30 cellular contexts compared by ENCODE assay signal in genomic region chr3:54850484-54851003, GRCh38.
"Had no signal": no experiment of that assay in that cellular context is flagged by ENCODE, and none has a peak within 500 bp of the region (broad histone marks: within the 10 kb centered on the region; RNA-seq: fewer than 3 reads in every experiment).

No MANE protein-coding gene starts in this region.

- H3K4me3 ChIP-seq: ascending aorta, breast epithelium, cardiac muscle cell, colonic mucosa, gastroesophageal sphincter, heart right ventricle had no signal

- H3K4me1 ChIP-seq: ascending aorta, breast epithelium, colonic mucosa had no signal

- H3K9me3 Mint-ChIP-seq: activated CD4-positive, alpha-beta memory T cell treated with anti-CD3 and anti-CD28 coated beads, Interleukin-2, amount 10 ng/mL, durations not matched to agents 7 days and 5 days; activated CD4-positive, alpha-beta T cell treated with anti-CD3 and anti-CD28 coated beads, Interleukin-2, amount 10 ng/mL, durations not matched to agents 7 days and 5 days; activated naive CD4-positive, alpha-beta T cell treated with anti-CD3 and anti-CD28 coated beads, Interleukin-2, amount 10 ng/mL, durations not matched to agents 7 days and 5 days; activated naive CD4-positive, alpha-beta T cell treated with anti-CD3 and anti-CD28 coated beads, Interleukin-2, amount 50 U/mL, for 72 hours; activated naive CD8-positive, alpha-beta T cell treated with anti-CD3 and anti-CD28 coated beads, Interleukin-2, amount 10 ng/mL, durations not matched to agents 7 days and 5 days; activated T-cell treated with anti-CD3 and anti-CD28 coated beads, Interleukin-2, amount 50 U/mL, for 24 hours; activated T-cell treated with anti-CD3 and anti-CD28 coated beads, Interleukin-2, amount 50 U/mL, for 72 hours; brain; endodermal cell; WTC11 had no signal

- H3K27me3 ChIP-seq: ascending aorta, breast epithelium, cardiac muscle cell, colonic mucosa, gastroesophageal sphincter, heart right ventricle had no signal

- H3K36me3 Mint-ChIP-seq: activated naive CD4-positive, alpha-beta T cell treated with anti-CD3 and anti-CD28 coated beads, Interleukin-2, amount 10 ng/mL, durations not matched to agents 7 days and 5 days; activated naive CD4-positive, alpha-beta T cell treated with anti-CD3 and anti-CD28 coated beads, Interleukin-2, amount 50 U/mL, for 72 hours; activated naive CD8-positive, alpha-beta T cell treated with anti-CD3 and anti-CD28 coated beads, Interleukin-2, amount 10 ng/mL, durations not matched to agents 7 days and 5 days; brain; WTC11 had no signal

- H3K4me1 Mint-ChIP-seq: activated CD4-positive, alpha-beta memory T cell treated with anti-CD3 and anti-CD28 coated beads, Interleukin-2, amount 10 ng/mL, durations not matched to agents 7 days and 5 days; activated CD4-positive, alpha-beta T cell treated with anti-CD3 and anti-CD28 coated beads, Interleukin-2, amount 10 ng/mL, durations not matched to agents 7 days and 5 days; activated naive CD4-positive, alpha-beta T cell treated with anti-CD3 and anti-CD28 coated beads, Interleukin-2, amount 10 ng/mL, durations not matched to agents 7 days and 5 days; activated naive CD8-positive, alpha-beta T cell treated with anti-CD3 and anti-CD28 coated beads, Interleukin-2, amount 10 ng/mL, durations not matched to agents 7 days and 5 days; endodermal cell had no signal

- H3K9me3 ChIP-seq: ascending aorta, breast epithelium, colonic mucosa, gastroesophageal sphincter, heart right ventricle had no signal

- ATAC-seq: activated naive CD4-positive, alpha-beta T cell treated with anti-CD3 and anti-CD28 coated beads, Interleukin-2, amount 50 U/mL, for 72 hours; activated T-cell treated with anti-CD3 and anti-CD28 coated beads, Interleukin-2, amount 50 U/mL, for 72 hours; esophagus mucosa; gastroesophageal sphincter; heart right ventricle; WTC11 had no signal

- H3K27ac ChIP-seq: ascending aorta, breast epithelium, cardiac muscle cell, colonic mucosa, gastroesophageal sphincter, heart right ventricle had no signal

- H3K4me3 Mint-ChIP-seq: activated CD4-positive, alpha-beta memory T cell treated with anti-CD3 and anti-CD28 coated beads, Interleukin-2, amount 10 ng/mL, durations not matched to agents 7 days and 5 days; activated CD4-positive, alpha-beta T cell treated with anti-CD3 and anti-CD28 coated beads, Interleukin-2, amount 10 ng/mL, durations not matched to agents 7 days and 5 days; activated naive CD4-positive, alpha-beta T cell treated with anti-CD3 and anti-CD28 coated beads, Interleukin-2, amount 10 ng/mL, durations not matched to agents 7 days and 5 days; activated naive CD8-positive, alpha-beta T cell treated with anti-CD3 and anti-CD28 coated beads, Interleukin-2, amount 10 ng/mL, durations not matched to agents 7 days and 5 days; activated T-cell treated with anti-CD3 and anti-CD28 coated beads, Interleukin-2, amount 50 U/mL, for 24 hours; activated T-cell treated with anti-CD3 and anti-CD28 coated beads, Interleukin-2, amount 50 U/mL, for 72 hours; brain; endodermal cell; WTC11 had no signal

- H3K36me3 ChIP-seq: ascending aorta, breast epithelium, cardiac muscle cell, colonic mucosa, gastroesophageal sphincter, heart right ventricle had no signal

- H3K27ac Mint-ChIP-seq: activated CD4-positive, alpha-beta memory T cell treated with anti-CD3 and anti-CD28 coated beads, Interleukin-2, amount 10 ng/mL, durations not matched to agents 7 days and 5 days; activated CD4-positive, alpha-beta T cell treated with anti-CD3 and anti-CD28 coated beads, Interleukin-2, amount 10 ng/mL, durations not matched to agents 7 days and 5 days; activated naive CD4-positive, alpha-beta T cell treated with anti-CD3 and anti-CD28 coated beads, Interleukin-2, amount 10 ng/mL, durations not matched to agents 7 days and 5 days; activated naive CD4-positive, alpha-beta T cell treated with anti-CD3 and anti-CD28 coated beads, Interleukin-2, amount 50 U/mL, for 72 hours; activated naive CD8-positive, alpha-beta T cell treated with anti-CD3 and anti-CD28 coated beads, Interleukin-2, amount 10 ng/mL, durations not matched to agents 7 days and 5 days; activated T-cell treated with anti-CD3 and anti-CD28 coated beads, Interleukin-2, amount 50 U/mL, for 24 hours; activated T-cell treated with anti-CD3 and anti-CD28 coated beads, Interleukin-2, amount 50 U/mL, for 72 hours; endodermal cell; WTC11 had no signal

- H3K27me3 Mint-ChIP-seq: activated CD4-positive, alpha-beta memory T cell treated with anti-CD3 and anti-CD28 coated beads, Interleukin-2, amount 10 ng/mL, durations not matched to agents 7 days and 5 days; activated CD4-positive, alpha-beta T cell treated with anti-CD3 and anti-CD28 coated beads, Interleukin-2, amount 10 ng/mL, durations not matched to agents 7 days and 5 days; activated naive CD4-positive, alpha-beta T cell treated with anti-CD3 and anti-CD28 coated beads, Interleukin-2, amount 10 ng/mL, durations not matched to agents 7 days and 5 days; activated naive CD8-positive, alpha-beta T cell treated with anti-CD3 and anti-CD28 coated beads, Interleukin-2, amount 10 ng/mL, durations not matched to agents 7 days and 5 days had no signal

- DNase-seq: activated CD4-positive, alpha-beta memory T cell treated with anti-CD3 and anti-CD28 coated beads, Interleukin-2, amount 10 ng/mL, durations not matched to agents 7 days and 5 days; activated CD4-positive, alpha-beta T cell treated with anti-CD3 and anti-CD28 coated beads for 1 hour; activated CD4-positive, alpha-beta T cell treated with anti-CD3 and anti-CD28 coated beads for 4 hours; activated CD4-positive, alpha-beta T cell treated with anti-CD3 and anti-CD28 coated beads, Interleukin-2, amount 10 ng/mL, durations not matched to agents 7 days and 5 days; activated CD4-positive, alpha-beta T cell treated with anti-CD3 and anti-CD28 coated beads, Interleukin-2, amount 50 U/mL, for 4 hours; activated CD8-positive, alpha-beta memory T cell treated with anti-CD3 and anti-CD28 coated beads, Interleukin-2, amount 50 U/mL, for 48 hours; activated gamma-delta T cell; activated naive CD4-positive, alpha-beta T cell; activated naive CD4-positive, alpha-beta T cell treated with anti-CD3 and anti-CD28 coated beads, Interleukin-2, amount 10 ng/mL, durations not matched to agents 7 days and 5 days; activated naive CD8-positive, alpha-beta T cell treated with anti-CD3 and anti-CD28 coated beads, Interleukin-2, amount 10 ng/mL, durations not matched to agents 7 days and 5 days; activated T-cell treated with anti-CD3 and anti-CD28 coated beads for 4 hours; activated T-cell treated with anti-CD3 and anti-CD28 coated beads, Interleukin-2, amount 50 U/mL, for 24 hours; activated T-cell treated with anti-CD3 and anti-CD28 coated beads, Interleukin-2, amount 50 U/mL, for 72 hours; central memory CD4-positive, alpha-beta T cell; cerebellar nuclear complex; colonic mucosa; effector memory CD4-positive, alpha-beta T cell; endodermal cell; foreskin melanocyte; heart right ventricle; T-helper 1 cell; T-helper 2 cell had no signal
